In the genomic region with DNA sequence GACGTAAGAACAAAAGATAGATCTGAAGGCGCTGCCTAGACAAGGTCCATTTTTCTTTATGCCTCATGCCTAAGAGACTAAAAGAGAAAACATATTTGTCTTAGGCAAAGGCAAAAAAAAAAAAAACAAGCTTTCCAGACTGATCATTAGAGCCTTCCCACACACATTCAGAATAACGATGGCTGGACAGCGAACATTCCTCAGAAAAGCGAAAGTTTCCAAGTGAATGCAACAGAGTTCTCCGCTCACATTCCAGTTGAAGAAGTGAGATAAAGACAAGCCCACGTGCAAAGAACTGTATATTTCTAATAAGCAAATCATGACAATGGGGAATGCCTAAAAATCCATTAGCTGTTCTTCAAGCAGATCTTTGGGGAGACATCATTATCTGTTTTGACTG, we compare ENCODE assay signal across 15 cellular contexts.
DNase-seq lines count a peak whose midpoint lies in the region; ATAC-seq, FAIRE-seq and TF ChIP-seq lines count a peak whose summit lies in the region.
"Had no signal": no experiment of that assay in that cellular context is flagged by ENCODE, and none has a peak within 500 bp of the region (broad histone marks: within the 10 kb centered on the region; RNA-seq: fewer than 3 reads in every experiment).

No MANE protein-coding gene starts in this region.

- in situ Hi-C loops in G401 (cut with HindIII; ENCODE audit: low sequenced_read_pairs) (no loop called here), transverse colon (cut with MboI; ENCODE audit: low pct_ligation_motif_present in 1 of 4, low pct_unique_long_range_greater_than_20kb in 1 of 4, low sequenced_read_pairs in 3 of 4) (no loop called here)

- H2BK5ac ChIP-seq in trophoblast cell (ENCODE audit: low read depth, low read length, poor library complexity), result no peak overlapping the region

- no peak for FAIRE-seq in astrocyte (lab: Jason Lieb, UNC)

- H3K9me3 Mint-ChIP-seq in astrocyte (ENCODE audit: unreplicated experiment), result no peaks in the 10 kb centered on the region
- H3K9me3 Mint-ChIP-seq: activated CD4-positive, alpha-beta T cell treated with anti-CD3 and anti-CD28 coated beads, Interleukin-2, amount 10 ng/mL, durations not matched to agents 24 days and 14 days; CD4-positive, alpha-beta T cell; dendritic cell treated with granulocyte-macrophage colony-stimulating factor and Interleukin-4, amounts not matched to agents 40 ng/mL and 50 ng/mL, for 4 days had no signal

- H3K79me2 ChIP-seq in astrocyte (ENCODE audit: insufficient read depth, low read length) (no peaks in the 10 kb centered on the region), trophoblast cell (ENCODE audit: control insufficient read depth, insufficient read depth, low read length, poor library complexity) (no peaks in the 10 kb centered on the region)

- H3K9ac ChIP-seq in astrocyte (ENCODE audit: low read length), result peak overlapping the region; percentile 11
- H3K9ac ChIP-seq in trophoblast cell (ENCODE audit: low read length), result no peak overlapping the region

- H3K27me3 Mint-ChIP-seq in astrocyte (ENCODE audit: low read depth, unreplicated experiment), result no peaks in the 10 kb centered on the region
- H3K27me3 Mint-ChIP-seq: dendritic cell treated with granulocyte-macrophage colony-stimulating factor and Interleukin-4, amounts not matched to agents 40 ng/mL and 50 ng/mL, for 4 days had no signal

- H2AK5ac ChIP-seq in trophoblast cell (ENCODE audit: low read length), result no peak overlapping the region

- H3K23ac ChIP-seq in trophoblast cell (ENCODE audit: low read length), result no peak overlapping the region

- no peak overlapping the region for H3K4ac ChIP-seq in trophoblast cell (ENCODE audit: low read depth, low read length)

- H3K79me1 ChIP-seq in trophoblast cell (ENCODE audit: low read length), result no peaks in the 10 kb centered on the region

- no peak for ATAC-seq in HG03432 (IDR thresholded peaks at IDR 0.05; ENCODE audit: unreplicated experiment)

- H4K20me1 ChIP-seq in astrocyte (ENCODE audit: insufficient read depth, low read length), result no peaks in the 10 kb centered on the region

- no peak overlapping the region for H3K27ac ChIP-seq in astrocyte (ENCODE audit: low read depth, low read length)
- H3K27ac ChIP-seq in right atrium auricular region, result no peak overlapping the region
- no peak overlapping the region for H3K27ac ChIP-seq in trophoblast cell (ENCODE audit: low read depth, low read length)
- peak overlapping the region in 2 of 4 donors; percentile 32 to 47 for H3K27ac ChIP-seq in transverse colon
- H3K27ac ChIP-seq: spleen had no signal

- no peak overlapping the region for H3K27ac Mint-ChIP-seq in astrocyte (ENCODE audit: unreplicated experiment)
- H3K27ac Mint-ChIP-seq: activated CD4-positive, alpha-beta T cell treated with anti-CD3 and anti-CD28 coated beads, Interleukin-2, amount 10 ng/mL, durations not matched to agents 24 days and 14 days; CD4-positive, alpha-beta T cell; dendritic cell treated with granulocyte-macrophage colony-stimulating factor and Interleukin-4, amounts not matched to agents 40 ng/mL and 50 ng/mL, for 4 days had no signal

- H4K8ac ChIP-seq in trophoblast cell (ENCODE audit: low read depth, low read length), result no peak overlapping the region

- no peak for TF ChIP-seq POLR2A in transverse colon (IDR thresholded peaks at IDR 0.05)

- H3K36me3 Mint-ChIP-seq in astrocyte (ENCODE audit: low read depth, unreplicated experiment), result no peaks in the 10 kb centered on the region

- no peak overlapping the region for H2BK120ac ChIP-seq in trophoblast cell (ENCODE audit: insufficient read depth, low read length, poor library complexity)

- no peak overlapping the region for H3K4me3 Mint-ChIP-seq in astrocyte (ENCODE audit: unreplicated experiment)
- H3K4me3 Mint-ChIP-seq: activated CD4-positive, alpha-beta T cell treated with anti-CD3 and anti-CD28 coated beads, Interleukin-2, amount 10 ng/mL, durations not matched to agents 24 days and 14 days; CD4-positive, alpha-beta T cell; dendritic cell treated with granulocyte-macrophage colony-stimulating factor and Interleukin-4, amounts not matched to agents 40 ng/mL and 50 ng/mL, for 4 days had no signal

- H2AFZ ChIP-seq in astrocyte (ENCODE audit: low read depth, low read length), result peak overlapping the region; percentile 25
- no peak overlapping the region for H2AFZ ChIP-seq in trophoblast cell (ENCODE audit: insufficient read depth, low read length, poor library complexity)

- H4K12ac ChIP-seq in trophoblast cell (ENCODE audit: low read depth, low read length), result no peak overlapping the region

- TF ChIP-seq CTCF in astrocyte (IDR thresholded peaks at IDR 0.05; ENCODE audit: insufficient read depth, low read depth, low read length), result no peak
- TF ChIP-seq CTCF in right atrium auricular region (IDR thresholded peaks at IDR 0.05), result no peak
- TF ChIP-seq CTCF in transverse colon (IDR thresholded peaks at IDR 0.05), result no peak

- H3K36me3 ChIP-seq in astrocyte (ENCODE audit: insufficient read depth, low read length) (no peaks in the 10 kb centered on the region), right atrium auricular region (no peaks in the 10 kb centered on the region), trophoblast cell (ENCODE audit: control insufficient read depth in 1 of 2, insufficient read depth in 2 of 2, low read length in 2 of 2) (no peaks in the 10 kb centered on the region), transverse colon (no peaks in the 10 kb centered on the region)
- H3K36me3 ChIP-seq: spleen had no signal

- H4K91ac ChIP-seq in trophoblast cell (ENCODE audit: low read depth, low read length), result no peak overlapping the region

- H3K4me3 ChIP-seq in astrocyte (ENCODE audit: insufficient read depth, low read depth, low read length) (peak overlapping the region; percentile 44), right atrium auricular region (peak overlapping the region; percentile 4 to 31), trophoblast cell (ENCODE audit: low read depth, low read length) (no peak overlapping the region), transverse colon (no peak overlapping the region)
- H3K4me3 ChIP-seq: spleen had no signal

- no peak for TF ChIP-seq EP300 in transverse colon (IDR thresholded peaks at IDR 0.05; ENCODE audit: low read depth)

- H3K4me1 Mint-ChIP-seq in astrocyte (ENCODE audit: low read depth, unreplicated experiment), result peaks cover 9% of the 10 kb centered on the region
- H3K4me1 Mint-ChIP-seq: activated CD4-positive, alpha-beta T cell treated with anti-CD3 and anti-CD28 coated beads, Interleukin-2, amount 10 ng/mL, durations not matched to agents 24 days and 14 days had no signal

- no peak overlapping the region for H3K14ac ChIP-seq in trophoblast cell (ENCODE audit: low read length)

- H3K18ac ChIP-seq in trophoblast cell (ENCODE audit: low read length), result no peak overlapping the region

- H3K4me1 ChIP-seq in astrocyte (ENCODE audit: insufficient read depth, low read length) (no peaks in the 10 kb centered on the region), right atrium auricular region (no peaks in the 10 kb centered on the region), trophoblast cell (ENCODE audit: control insufficient read depth in 1 of 2, insufficient read depth in 2 of 2, low read length in 2 of 2) (no peaks in the 10 kb centered on the region), transverse colon (peaks cover 0 to 14% (median 5%) of the 10 kb centered on the region in 4 donors)
- H3K4me1 ChIP-seq: spleen had no signal

- intact Hi-C loops in transverse colon (cut with DNase I; ENCODE audit: low total_unique reads), result no loop called here

- no CpG with 5 or more reads among the region's 7 CpGs for WGBS in trophoblast cell (ENCODE audit: extremely low coverage, insufficient coverage, insufficient read length)
- WGBS in transverse colon (ENCODE audit: low coverage in 1 of 2), 2 donors, result 60 to 79% methylated on average over 7 of the region's 7 CpGs

- DNase-seq in ELR (ENCODE audit: low read depth) (peak; percentile 43), astrocyte (ENCODE audit: low read depth) (peak; percentile 58), right atrium auricular region (ENCODE audit: low spot score) (no peak), trophoblast cell (peak; percentile 23 to 65), Ammon's horn (ENCODE audit: low spot score) (no peak), G401 (ENCODE audit: low spot score) (no peak), transverse colon (no peak)
- DNase-seq: activated CD4-positive, alpha-beta T cell treated with anti-CD3 and anti-CD28 coated beads, Interleukin-2, amount 10 ng/mL, durations not matched to agents 24 days and 14 days; activated gamma-delta T cell treated with Interleukin-2 at 50 U/mL for 16 hours; CD4-positive, alpha-beta T cell; GOT3; spleen; stimulated activated CD8-positive, alpha-beta memory T cell treated with anti-CD3 and anti-CD28 coated beads, Interleukin-4, amount 100 ng/mL, for 48 hours had no signal

- no peaks in the 10 kb centered on the region for H3K9me3 ChIP-seq in astrocyte (ENCODE audit: insufficient read depth, low read depth, low read length)
- H3K9me3 ChIP-seq in right atrium auricular region, result no peaks in the 10 kb centered on the region
- no peaks in the 10 kb centered on the region for H3K9me3 ChIP-seq in trophoblast cell (ENCODE audit: insufficient read depth, low read depth, low read length)
- no peaks in the 10 kb centered on the region for H3K9me3 ChIP-seq in transverse colon
- H3K9me3 ChIP-seq: spleen had no signal

- no peak overlapping the region for H2BK12ac ChIP-seq in trophoblast cell (ENCODE audit: low read length)

- H3K27me3 ChIP-seq in astrocyte (ENCODE audit: insufficient read depth, low read length) (no peaks in the 10 kb centered on the region), right atrium auricular region (no peaks in the 10 kb centered on the region), trophoblast cell (ENCODE audit: insufficient read depth, low read length) (no peaks in the 10 kb centered on the region), transverse colon (no peaks in the 10 kb centered on the region)

- H3K4me2 ChIP-seq in astrocyte (ENCODE audit: low read length) (peak overlapping the region; percentile 79), trophoblast cell (ENCODE audit: low read length) (no peak overlapping the region)

Comparison
In these comparisons a context has a peak if more than half of its experiments do, and no peak if none do; other contexts are left out.
1. DNase-seq: peak in ELR (single experiment), astrocyte (single experiment) and trophoblast cell (2 of 2); none in right atrium auricular region (single experiment), Ammon's horn (single experiment), G401 (single experiment) and transverse colon (single experiment).
2. H3K4me3 ChIP-seq: peak in astrocyte (single experiment) and right atrium auricular region (2 of 2); none in trophoblast cell (single experiment) and transverse colon (0 of 4).